Comparison of ENCODE assay signal across 3 cellular contexts in genomic region chr1:39842030-39842678, GRCh38.
TF ChIP-seq lines count a peak whose summit lies in the region.

No MANE protein-coding gene starts in this region.

TF ChIP-seq in liver, 16 proteins besides CTCF, POLR2A, EP300 and RAD21:
- peak in 1 of 2 donors; percentile 13 for TF ChIP-seq RXRA (IDR thresholded peaks at IDR 0.05)
- TF ChIP-seq GABPA (IDR thresholded peaks at IDR 0.05 in 1 of 2, conservative IDR thresholded peaks at IDR 0.05 in 1 of 2) = no peak
- peak; percentile 23 to 32 for TF ChIP-seq HNF4A (conservative IDR thresholded peaks at IDR 0.05)
- no peak for TF ChIP-seq TAF1 (conservative IDR thresholded peaks at IDR 0.05)
- peak; percentile 93 for TF ChIP-seq NR2F2 (IDR thresholded peaks at IDR 0.05)
- TF ChIP-seq MAX (IDR thresholded peaks at IDR 0.05) = no peak
TF ChIP-seq in liver: peak in this region for 3.

TF ChIP-seq in HepG2, 621 proteins besides CTCF, POLR2A, EP300 and RAD21:
- TF ChIP-seq ZNF614 (CRISPR knock-in tag; IDR thresholded peaks at IDR 0.05; ENCODE audit: borderline replicate concordance) (no peak), ZNF383 (CRISPR knock-in tag; IDR thresholded peaks at IDR 0.05; ENCODE audit: borderline replicate concordance) (no peak), ZFAT (CRISPR knock-in tag; conservative IDR thresholded peaks at IDR 0.05) (no peak), ZNF605 (CRISPR knock-in tag; IDR thresholded peaks at IDR 0.05) (no peak), ZSCAN5A (CRISPR knock-in tag; IDR thresholded peaks at IDR 0.05; ENCODE audit: borderline replicate concordance) (no peak), STAG1 (CRISPR knock-in tag; IDR thresholded peaks at IDR 0.05) (no peak)

TF ChIP-seq in HEK293T, 16 proteins besides CTCF, POLR2A, EP300 and RAD21:
- no peak for TF ChIP-seq TARDBP (IDR thresholded peaks at IDR 0.05)
- no peak for TF ChIP-seq BHLHE40 (IDR thresholded peaks at IDR 0.05; ENCODE audit: borderline replicate concordance)
- no peak for TF ChIP-seq HDGF (IDR thresholded peaks at IDR 0.05; ENCODE audit: borderline replicate concordance)
- no peak for TF ChIP-seq ZNF384 (IDR thresholded peaks at IDR 0.05)
- no peak for TF ChIP-seq L3MBTL2 (conservative IDR thresholded peaks at IDR 0.05)
- TF ChIP-seq FOXK2 (IDR thresholded peaks at IDR 0.05) = no peak
- TF ChIP-seq SP1 (IDR thresholded peaks at IDR 0.05) = no peak
- no peak for TF ChIP-seq NFRKB (IDR thresholded peaks at IDR 0.05)
- TF ChIP-seq PKNOX1 (IDR thresholded peaks at IDR 0.05) = no peak
- TF ChIP-seq FOXM1 (IDR thresholded peaks at IDR 0.05; ENCODE audit: borderline replicate concordance) = no peak
- TF ChIP-seq LEF1 (IDR thresholded peaks at IDR 0.05; ENCODE audit: borderline replicate concordance) = no peak
- TF ChIP-seq FOXA1 (IDR thresholded peaks at IDR 0.05) = no peak
- TF ChIP-seq ARNT (IDR thresholded peaks at IDR 0.05) = no peak
- TF ChIP-seq SUZ12 (IDR thresholded peaks at IDR 0.05) = no peak
- no peak for TF ChIP-seq CTBP1 (IDR thresholded peaks at IDR 0.05; ENCODE audit: borderline replicate concordance)
- no peak for TF ChIP-seq ELF4 (IDR thresholded peaks at IDR 0.05)
